In the genomic region with DNA sequence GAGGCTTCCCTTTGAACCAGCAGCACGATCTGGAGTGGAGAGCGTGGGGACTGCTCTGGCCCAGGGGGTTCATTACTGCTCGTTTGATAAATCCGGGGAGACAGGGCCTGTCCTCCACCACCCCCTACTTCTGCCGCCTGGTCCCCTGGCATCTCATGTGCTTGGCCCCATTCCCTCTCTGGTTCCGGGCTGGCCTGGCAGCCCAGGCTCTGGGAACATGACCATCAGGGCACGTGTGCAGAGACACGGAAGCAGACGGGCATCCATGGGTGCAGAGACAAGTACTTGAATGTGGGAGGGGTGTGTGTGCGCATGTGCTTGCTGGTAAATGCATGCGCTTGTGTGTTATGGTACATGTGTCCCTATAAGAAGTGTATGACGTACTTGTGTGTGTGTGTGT, we compare ENCODE assay signal across 31 cellular contexts.
DNase-seq lines count a peak whose midpoint lies in the region; ATAC-seq and TF ChIP-seq lines count a peak whose summit lies in the region.
"Had no signal": no experiment of that assay in that cellular context is flagged by ENCODE, and none has a peak within 500 bp of the region (broad histone marks: within the 10 kb centered on the region; RNA-seq: fewer than 3 reads in every experiment).

No MANE protein-coding gene starts in this region.

- no peaks in the 10 kb centered on the region for H3K36me3 ChIP-seq in upper lobe of right lung
- H3K36me3 ChIP-seq: adrenal gland, lower lobe of right lung, ovary had no signal

- no peak for TF ChIP-seq CTCF in RWPE1 (conservative IDR thresholded peaks at IDR 0.05; ENCODE audit: low read depth)
- TF ChIP-seq CTCF in upper lobe of right lung (IDR thresholded peaks at IDR 0.05), result no peak

- H3K4me1 ChIP-seq in upper lobe of right lung, result peaks cover 17% of the 10 kb centered on the region

- H3K27ac Mint-ChIP-seq in immature natural killer cell, result no peak overlapping the region
- H3K27ac Mint-ChIP-seq: activated CD4-positive, alpha-beta memory T cell treated with anti-CD3 and anti-CD28 coated beads, Interleukin-2, amount 10 ng/mL, durations not matched to agents 7 days and 5 days; activated naive CD4-positive, alpha-beta T cell treated with anti-CD3 and anti-CD28 coated beads for 36 hours; CD4-positive, CD25-positive, alpha-beta regulatory T cell; natural killer cell treated with Interleukin-12 subunit alpha and Interleukin-12 subunit beta and Interleukin-15 and Interleukin-18, amount 100 ng/mL, for 72 hours; T-helper 17 cell had no signal

- CTCF ChIA-PET in RWPE1 (lab: Yijun Ruan, JAX), result interaction anchor here (1.5 kb wide), 1 partner anchor 77 kb away, joined by 4 read pairs; no protein-coding TSS in a partner anchor

- no peaks in the 10 kb centered on the region for H3K9me3 Mint-ChIP-seq in immature natural killer cell
- H3K9me3 Mint-ChIP-seq: activated CD4-positive, alpha-beta memory T cell treated with anti-CD3 and anti-CD28 coated beads, Interleukin-2, amount 10 ng/mL, durations not matched to agents 7 days and 5 days; activated naive CD4-positive, alpha-beta T cell treated with anti-CD3 and anti-CD28 coated beads for 36 hours; natural killer cell treated with Interleukin-12 subunit alpha and Interleukin-12 subunit beta and Interleukin-15 and Interleukin-18, amount 100 ng/mL, for 72 hours had no signal

- no peaks in the 10 kb centered on the region for H3K9me3 ChIP-seq in upper lobe of right lung
- H3K9me3 ChIP-seq: adrenal gland, lower lobe of right lung, MG63, ovary had no signal

- H3K27me3 ChIP-seq in upper lobe of right lung, result no peaks in the 10 kb centered on the region
- H3K27me3 ChIP-seq: adrenal gland, hepatocyte, MG63, ovary had no signal

- H3K27me3 Mint-ChIP-seq in immature natural killer cell (ENCODE audit: low read depth in 3 of 3), result peaks cover 0 to 4% (median 3%) of the 10 kb centered on the region in 3 donors

- H3K27ac ChIP-seq in RWPE1, result peak overlapping the region; percentile 23; the same call in 1 of the 2 replicates
- no peak overlapping the region for H3K27ac ChIP-seq in upper lobe of right lung
- H3K27ac ChIP-seq: adrenal gland, hepatocyte, HL-60, KMS-11, lower lobe of right lung, ovary, PC-9 had no signal

- H3K4me1 Mint-ChIP-seq in immature natural killer cell, result no peaks in the 10 kb centered on the region
- H3K4me1 Mint-ChIP-seq: activated CD4-positive, alpha-beta memory T cell treated with anti-CD3 and anti-CD28 coated beads, Interleukin-2, amount 10 ng/mL, durations not matched to agents 7 days and 5 days; CD4-positive, CD25-positive, alpha-beta regulatory T cell had no signal

- no peak overlapping the region for H3K4me3 Mint-ChIP-seq in immature natural killer cell
- H3K4me3 Mint-ChIP-seq: activated CD4-positive, alpha-beta memory T cell treated with anti-CD3 and anti-CD28 coated beads, Interleukin-2, amount 10 ng/mL, durations not matched to agents 7 days and 5 days; activated naive CD4-positive, alpha-beta T cell treated with anti-CD3 and anti-CD28 coated beads for 36 hours; CD4-positive, CD25-positive, alpha-beta regulatory T cell; natural killer cell treated with Interleukin-12 subunit alpha and Interleukin-12 subunit beta and Interleukin-15 and Interleukin-18, amount 100 ng/mL, for 72 hours; T-helper 17 cell had no signal

- DNase-seq in RWPE1 (ENCODE audit: low spot score) (no peak), fibroblast of gingiva (ENCODE audit: low read depth) (peak; percentile 32), retina (peak; percentile 61), upper lobe of right lung (peak; percentile 49), NCI-H1092 treated with DMSO at 0.1 percent for 48 hours (lab: John Stamatoyannopoulos, UW) (no peak), immature natural killer cell (no peak)
- DNase-seq in activated CD4-positive, alpha-beta T cell treated with anti-CD3 and anti-CD28 coated beads for 48 hours, result no peak
- DNase-seq: activated CD4-positive, alpha-beta memory T cell treated with anti-CD3 and anti-CD28 coated beads, Interleukin-2, amount 10 ng/mL, durations not matched to agents 7 days and 5 days; activated CD4-positive, CD25-positive, alpha-beta regulatory T cell treated with anti-CD3 and anti-CD28 coated beads, Interleukin-2, amount 50 U/mL, for 72 hours; activated CD8-positive, alpha-beta memory T cell treated with anti-CD3 and anti-CD28 coated beads, Interleukin-2, amount 50 U/mL, for 4 hours; activated naive CD4-positive, alpha-beta T cell treated with anti-CD3 and anti-CD28 coated beads for 36 hours; CD4-positive, CD25-positive, alpha-beta regulatory T cell; HCEC 1CT; lower lobe of right lung; MG63; NCI-H1417; NCI-H2029 treated with DMSO at 0.1 percent for 48 hours; NCI-H524; NK-92 treated with Interleukin-12 subunit alpha and Interleukin-12 subunit beta, amount 100 ng/mL, for 24 hours; ovary; PC-9; SHP77; stimulated activated CD4-positive, alpha-beta T cell treated with anti-CD3 and anti-CD28 coated beads, Interleukin-15, amount 100 ng/mL, for 24 hours; stimulated activated CD4-positive, alpha-beta T cell treated with anti-CD3 and anti-CD28 coated beads, Interleukin-4, amount 100 ng/mL, for 4 hours; T-helper 17 cell had no signal

- ATAC-seq in upper lobe of right lung (no peak), GM19463 (IDR thresholded peaks at IDR 0.05; ENCODE audit: unreplicated experiment) (no peak)
- ATAC-seq: lower lobe of right lung; natural killer cell treated with Interleukin-12 subunit alpha and Interleukin-12 subunit beta and Interleukin-15 and Interleukin-18, amount 100 ng/mL, for 72 hours; T-helper 17 cell had no signal

- no peak overlapping the region for H3K4me3 ChIP-seq in upper lobe of right lung
- H3K4me3 ChIP-seq: adrenal gland, hepatocyte, lower lobe of right lung, MG63, ovary, PC-9 had no signal

- POLR2A ChIA-PET in RWPE1 (lab: Yijun Ruan, JAX; ENCODE audit: low non-redundant PET), result no interaction called here

- no peaks in the 10 kb centered on the region for H3K36me3 Mint-ChIP-seq in immature natural killer cell
- H3K36me3 Mint-ChIP-seq: CD4-positive, CD25-positive, alpha-beta regulatory T cell; natural killer cell treated with Interleukin-12 subunit alpha and Interleukin-12 subunit beta and Interleukin-15 and Interleukin-18, amount 100 ng/mL, for 72 hours had no signal

- intact Hi-C loops in upper lobe of right lung (cut with DNase I), result no loop called here

Comparison
In these comparisons a context has a peak if more than half of its experiments do, and no peak if none do; other contexts are left out.
1. DNase-seq: peak in fibroblast of gingiva (single experiment), retina (single experiment) and upper lobe of right lung (single experiment); none in RWPE1 (single experiment), NCI-H1092 treated with DMSO at 0.1 percent for 48 hours (single experiment), activated CD4-positive, alpha-beta T cell treated with anti-CD3 and anti-CD28 coated beads for 48 hours (single experiment) and immature natural killer cell (0 of 3).